Comparison of ENCODE assay signal across 13 cellular contexts in genomic region chr22:42905217-42905616, GRCh38. TPM values are rescaled to one million over a fixed set of nuclear protein-coding genes. Genes with fewer than 3 reads are reported as not detected.
A peak's percentile ranks its signal among the peaks of the same experiment; 100 is the strongest.
DNase-seq lines count a peak whose midpoint lies in the region; ATAC-seq and TF ChIP-seq lines count a peak whose summit lies in the region.
"Had no signal": no experiment of that assay in that cellular context is flagged by ENCODE, and none has a peak within 500 bp of the region (broad histone marks: within the 10 kb centered on the region; RNA-seq: fewer than 3 reads in every experiment).

No MANE protein-coding gene starts in this region.

- TF ChIP-seq CTCF in adrenal gland (IDR thresholded peaks at IDR 0.05) (no peak), suprapubic skin (IDR thresholded peaks at IDR 0.05) (no peak), GM10248 (IDR thresholded peaks at IDR 0.05; ENCODE audit: control extremely low read depth, extremely low read depth, low read depth, missing control alignments) (no peak), mesothelial cell of epicardium (IDR thresholded peaks at IDR 0.05; ENCODE audit: unreplicated experiment) (no peak)

- WGBS in adrenal gland, 4 donors, result 76 to 88% (median 79%) methylated on average over 11 to 13 of the region's 13 CpGs
- 75% methylated on average over 13 of the region's 13 CpGs for WGBS in suprapubic skin

- POLR2A ChIA-PET in GM10248 (lab: Yijun Ruan, JAX), result no interaction called here

- intact Hi-C loops in adrenal gland (cut with DNase I) (no loop called here), left colon (cut with DNase I, micrococcal nuclease) (no loop called here)

- DNase-seq in NCI-H1417 (lab: John Stamatoyannopoulos, UW) (peak in 2 of 3 experiments; percentile 39 to 63), NCI-H1417 treated with DMSO at 0.1 percent for 48 hours (lab: John Stamatoyannopoulos, UW) (no peak), adrenal gland (no peak), left colon (no peak), suprapubic skin (ENCODE audit: low spot score in 2 of 2) (no peak), GM10248 (ENCODE audit: extremely low spot score) (no peak), mucosa of gallbladder (ENCODE audit: low spot score) (no peak), mesothelial cell of epicardium (ENCODE audit: low spot score in 2 of 2, unreplicated experiment in 2 of 2) (no peak)
- DNase-seq: 8988T, activated gamma-delta T cell treated with Interleukin-2 at 50 U/mL for 16 hours had no signal

- TF ChIP-seq POLR2A in adrenal gland (IDR thresholded peaks at IDR 0.05) (no peak), suprapubic skin (IDR thresholded peaks at IDR 0.05) (no peak)

- CTCF ChIA-PET in GM10248 (lab: Yijun Ruan, JAX), result interaction anchor here (1.4 to 11.5 kb wide), 5 partner anchors 10 to 283 kb away, joined by 3 to 84 read pairs (median 7); no protein-coding TSS in a partner anchor

- no peak overlapping the region for H3K4me3 ChIP-seq in adrenal gland
- no peak overlapping the region for H3K4me3 ChIP-seq in suprapubic skin
- H3K4me3 ChIP-seq: GM12878, thoracic aorta had no signal

- no peaks in the 10 kb centered on the region for H3K4me1 Mint-ChIP-seq in mesothelial cell of epicardium

- H3K4me1 ChIP-seq in adrenal gland (replicated peaks in 1 of 2), result peaks cover 0 to 40% of the 10 kb centered on the region in 2 donors
- H3K4me1 ChIP-seq in suprapubic skin, result peaks cover 62% of the 10 kb centered on the region

- peaks cover 0 to 26% of the 10 kb centered on the region in 2 donors for H3K36me3 ChIP-seq in adrenal gland (replicated peaks in 1 of 2)
- H3K36me3 ChIP-seq in suprapubic skin, result peaks cover 6% of the 10 kb centered on the region

- H3K27ac Mint-ChIP-seq in mesothelial cell of epicardium, result no peak overlapping the region

- TF ChIP-seq EP300 in suprapubic skin (IDR thresholded peaks at IDR 0.05), result no peak

- no peaks in the 10 kb centered on the region for H3K9me3 Mint-ChIP-seq in mesothelial cell of epicardium

- H3K36me3 Mint-ChIP-seq in mesothelial cell of epicardium, result peaks cover 2% of the 10 kb centered on the region

- H3K9me3 ChIP-seq in adrenal gland (replicated peaks in 1 of 3), result no peaks in the 10 kb centered on the region
- no peaks in the 10 kb centered on the region for H3K9me3 ChIP-seq in suprapubic skin
- H3K9me3 ChIP-seq: thoracic aorta had no signal

- H3K27me3 ChIP-seq in adrenal gland, result no peaks in the 10 kb centered on the region
- H3K27me3 ChIP-seq in suprapubic skin, result no peaks in the 10 kb centered on the region

- H3K4me3 Mint-ChIP-seq in mesothelial cell of epicardium, result no peak overlapping the region

- peak overlapping the region in 3 of 5 donors; percentile 5 to 47 (median 38) for H3K27ac ChIP-seq in adrenal gland
- peak overlapping the region; percentile 41 for H3K27ac ChIP-seq in suprapubic skin

- no peaks in the 10 kb centered on the region for H3K27me3 Mint-ChIP-seq in mesothelial cell of epicardium (ENCODE audit: low read depth)
- H3K27me3 Mint-ChIP-seq: progenitor cell of endocrine pancreas had no signal

- peak; percentile 9 for ATAC-seq in left colon
- ATAC-seq: GM12878 had no signal

RNA-seq across cellular contexts. Expression of gene ARFGAP3, which starts 48.1 kb away (rescaled TPM):
- total RNA-seq in adrenal gland, result 100 to 1,000 TPM in 7 of 8 donors, 10 to 100 TPM in 1; 98.9 to 183 (median 118) TPM
- 100 to 1,000 TPM in 1 of 3 donors, 10 to 100 TPM in 2; 48.7 to 268 (median 71.7) TPM for polyA plus RNA-seq in adrenal gland
- 10 to 100 TPM; 36.9 to 42.1 TPM for total RNA-seq in left colon
- 10 to 100 TPM; 26.7 to 33.3 (median 31.8) TPM for total RNA-seq in suprapubic skin
- total RNA-seq in mucosa of gallbladder, result 49.8 TPM
- 33.4 to 38.3 TPM (median 36.2 TPM) in 3 replicates for total RNA-seq in mesothelial cell of epicardium

Comparison
In these comparisons a context has a peak if more than half of its experiments do, and no peak if none do; other contexts are left out.
1. DNase-seq: peak in NCI-H1417 (2 of 3); none in NCI-H1417 treated with DMSO at 0.1 percent for 48 hours (single experiment), adrenal gland (0 of 7), left colon (0 of 2), suprapubic skin (0 of 2), GM10248 (single experiment), mucosa of gallbladder (single experiment) and mesothelial cell of epicardium (0 of 2).